Comparison of ENCODE assay signal across 22 cellular contexts in genomic region chr12:18363321-18363720, GRCh38.
"Had no signal": no experiment of that assay in that cellular context is flagged by ENCODE, and none has a peak within 500 bp of the region (broad histone marks: within the 10 kb centered on the region; RNA-seq: fewer than 3 reads in every experiment).

No MANE protein-coding gene starts in this region.

- H3K27ac ChIP-seq: brain microvascular endothelial cell had no signal

- H3K27me3 ChIP-seq: brain microvascular endothelial cell had no signal

- DNase-seq: activated CD4-positive, alpha-beta memory T cell treated with anti-CD3 and anti-CD28 coated beads for 36 hours; activated CD4-positive, alpha-beta T cell treated with anti-CD3 and anti-CD28 coated beads, Interleukin-2, amount 10 ng/mL, durations not matched to agents 7 days and 5 days; activated CD4-positive, CD25-positive, alpha-beta regulatory T cell; activated CD8-positive, alpha-beta memory T cell treated with anti-CD3 and anti-CD28 coated beads for 24 hours; activated gamma-delta T cell; activated naive CD4-positive, alpha-beta T cell treated with anti-CD3 and anti-CD28 coated beads for 36 hours; activated naive CD8-positive, alpha-beta T cell treated with anti-CD3 and anti-CD28 coated beads for 36 hours; activated T-cell treated with anti-CD3 and anti-CD28 coated beads, Interleukin-2, amount 50 U/mL, for 4 hours; brain microvascular endothelial cell; cerebellar nuclear complex; KG1; NCI-H1048; NCI-H1694; NCI-H2029; NCI-H345; NCI-H510A; NCI-H526 treated with DMSO at 0.1 percent for 48 hours; NCI-H82; PC-3; SHP77 treated with DMSO at 0.1 percent for 48 hours; T-helper 17 cell; T-helper 9 cell had no signal

- H3K36me3 ChIP-seq: brain microvascular endothelial cell had no signal
